8 cellular contexts compared by ENCODE assay signal in genomic region chr11:22130462-22131053, GRCh38.
DNase-seq lines count a peak whose midpoint lies in the region; ATAC-seq and TF ChIP-seq lines count a peak whose summit lies in the region.

No MANE protein-coding gene starts in this region.

- H3K27me3 ChIP-seq in GM06990 (replicated peaks; ENCODE audit: control insufficient read depth, insufficient read depth, low read length): no peaks in the 10 kb centered on the region

- peak; percentile 58 for TF ChIP-seq CTCF in GM06990 (IDR thresholded peaks at IDR 0.05; ENCODE audit: insufficient read depth, low read length, poor library complexity, severe bottlenecking)

- no peaks in the 10 kb centered on the region for H3K36me3 ChIP-seq in GM06990 (ENCODE audit: control insufficient read depth, insufficient read depth, low read length)

- H3K4me3 ChIP-seq in GM06990 (replicated peaks; ENCODE audit: low read depth, low read length): no peak overlapping the region

- no peak for DNase-seq in GM06990 (ENCODE audit: extremely low read depth, insufficient read length)
- peak; percentile 56 for DNase-seq in OCI-M1 (lab: John Stamatoyannopoulos, UW)
- DNase-seq in kidney tubule cell (ENCODE audit: low spot score): peak; percentile 32
- DNase-seq in ecto neural progenitor cell (ENCODE audit: low spot score): no peak
- no peak for DNase-seq in DMS79 (lab: John Stamatoyannopoulos, UW)
- DNase-seq in effector CD8-positive, alpha-beta T cell (lab: John Stamatoyannopoulos, UW): no peak

- ATAC-seq in HG03354 (IDR thresholded peaks at IDR 0.05; ENCODE audit: poor library complexity, severe bottlenecking, unreplicated experiment) (peak; percentile 77), HG03045 (IDR thresholded peaks at IDR 0.05; ENCODE audit: unreplicated experiment) (no peak)

Comparison
In these comparisons a context has a peak if more than half of its experiments do, and no peak if none do; other contexts are left out.
1. DNase-seq: peak in OCI-M1 (single experiment) and kidney tubule cell (single experiment); none in GM06990 (single experiment), ecto neural progenitor cell (single experiment), DMS79 (single experiment) and effector CD8-positive, alpha-beta T cell (single experiment).